13 cellular contexts compared by ENCODE assay signal in the genomic region with DNA sequence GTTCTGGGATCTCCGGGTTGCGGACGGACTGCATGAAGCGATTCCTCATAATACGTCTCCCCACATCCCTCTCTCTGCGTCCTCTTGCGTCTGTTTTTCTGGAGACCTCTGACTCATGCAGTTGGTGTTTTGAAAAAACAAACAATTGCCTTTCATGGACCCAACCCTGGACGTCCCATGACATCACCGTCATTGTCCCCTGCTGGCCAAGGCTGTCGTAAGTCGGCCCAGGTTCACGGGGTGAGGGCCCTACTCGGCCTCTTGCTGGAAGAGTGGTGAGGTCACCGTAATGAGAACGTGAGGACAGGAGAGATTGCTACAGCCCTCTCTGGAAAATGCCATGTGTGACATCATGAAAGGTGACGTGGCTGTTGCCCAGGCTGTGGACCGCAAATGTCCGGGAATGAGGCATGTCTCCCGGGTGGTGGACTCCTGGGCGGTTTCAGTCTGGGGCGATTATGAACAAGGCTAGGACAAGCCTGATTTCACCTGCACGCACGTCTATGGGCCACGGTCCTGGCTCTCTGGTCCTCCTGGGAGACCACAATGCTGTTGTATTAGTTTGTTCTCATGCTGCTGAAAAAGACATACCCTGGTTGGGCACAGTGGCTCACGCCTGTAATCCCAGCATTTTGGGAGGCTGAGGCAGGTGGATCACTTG. TPM values are rescaled to one million over a fixed set of nuclear protein-coding genes. Genes with fewer than 3 reads are reported as not detected.
DNase-seq lines count a peak whose midpoint lies in the region; ATAC-seq and TF ChIP-seq lines count a peak whose summit lies in the region.
"Had no signal": no experiment of that assay in that cellular context is flagged by ENCODE, and none has a peak within 500 bp of the region (broad histone marks: within the 10 kb centered on the region; RNA-seq: fewer than 3 reads in every experiment).

No MANE protein-coding gene starts in this region.

- H3K4me1 ChIP-seq in ACC112 (ENCODE audit: control insufficient read depth, insufficient read depth, low read length, unreplicated experiment): peaks cover 13% of the 10 kb centered on the region
- H3K4me1 ChIP-seq in endodermal cell (ENCODE audit: control insufficient read depth, insufficient read depth, low read length): no peaks in the 10 kb centered on the region
- H3K4me1 ChIP-seq: BE2C had no signal

- peaks cover 15% of the 10 kb centered on the region for H3K27me3 ChIP-seq in ACC112 (ENCODE audit: insufficient read depth, low read length)
- no peaks in the 10 kb centered on the region for H3K27me3 ChIP-seq in endodermal cell (ENCODE audit: control insufficient read depth, insufficient read depth, low read length, poor library complexity, severe bottlenecking)

- ATAC-seq in HG02970 (IDR thresholded peaks at IDR 0.05; ENCODE audit: low FRiP score, unreplicated experiment): no peak

- no peaks in the 10 kb centered on the region for H3K36me3 Mint-ChIP-seq in endodermal cell (ENCODE audit: low read depth)

- peak overlapping the region; percentile 56; the same call in 1 of the 2 replicates for H3K27ac ChIP-seq in ACC112 (ENCODE audit: low read depth, low read length)
- no peak overlapping the region for H3K27ac ChIP-seq in endodermal cell (ENCODE audit: low read depth, low read length)

- H3K36me3 ChIP-seq in ACC112 (ENCODE audit: insufficient read depth, low read length) (no peaks in the 10 kb centered on the region), endodermal cell (ENCODE audit: control insufficient read depth, insufficient read depth, low read length) (no peaks in the 10 kb centered on the region)
- H3K36me3 ChIP-seq: BE2C had no signal

- no peak for TF ChIP-seq CTCF in endodermal cell (conservative IDR thresholded peaks at IDR 0.05)

- H3K4me1 Mint-ChIP-seq in endodermal cell: no peaks in the 10 kb centered on the region

- peaks cover 5% of the 10 kb centered on the region for H3K27me3 Mint-ChIP-seq in endodermal cell (ENCODE audit: insufficient read depth)
- H3K27me3 Mint-ChIP-seq: activated T-cell treated with anti-CD3 and anti-CD28 coated beads, Interleukin-2, amount 50 U/mL, for 24 hours had no signal

- WGBS in endodermal cell (ENCODE audit: insufficient coverage in 1 of 2, insufficient read length in 1 of 2), 2 experiments: 86% methylated on average over 21 to 25 of the region's 25 CpGs

- H3K9me3 Mint-ChIP-seq in endodermal cell: peaks cover 3% of the 10 kb centered on the region

- H3K4me3 Mint-ChIP-seq in endodermal cell: no peak overlapping the region
- H3K4me3 Mint-ChIP-seq: activated T-cell treated with anti-CD3 and anti-CD28 coated beads, Interleukin-2, amount 50 U/mL, for 24 hours had no signal

- peaks cover 8% of the 10 kb centered on the region for H3K9me3 ChIP-seq in endodermal cell (ENCODE audit: control insufficient read depth, low read length)

- H3K79me2 ChIP-seq in ACC112 (ENCODE audit: control insufficient read depth, insufficient read depth, low read length, unreplicated experiment): no peaks in the 10 kb centered on the region

- H3K4me3 ChIP-seq in ACC112 (ENCODE audit: low read depth, low read length) (no peak overlapping the region), endodermal cell (ENCODE audit: low read length) (no peak overlapping the region)
- H3K4me3 ChIP-seq: skin epidermis had no signal

- DNase-seq in HT-29 (ENCODE audit: low spot score): peak; percentile 83
- DNase-seq in amniotic epithelial cell (ENCODE audit: low read depth): peak; percentile 39
- peak; percentile 88 for DNase-seq in hepatic stellate cell (ENCODE audit: low spot score)
- DNase-seq in NOMO-1 (lab: John Stamatoyannopoulos, UW; ENCODE audit: unreplicated experiment in 2 of 2): no peak
- no peak for DNase-seq in activated naive CD4-positive, alpha-beta T cell treated with Interleukin-2 at 50 U/mL for 16 hours
- no peak for DNase-seq in endodermal cell
- DNase-seq: activated T-cell treated with anti-CD3 and anti-CD28 coated beads, Interleukin-2, amount 50 U/mL, for 24 hours; BE2C; cerebellar nuclear complex; NCI-H2081 had no signal

- no peak overlapping the region for H3K27ac Mint-ChIP-seq in endodermal cell
- H3K27ac Mint-ChIP-seq: activated T-cell treated with anti-CD3 and anti-CD28 coated beads, Interleukin-2, amount 50 U/mL, for 24 hours had no signal

- H2AFZ ChIP-seq in ACC112 (ENCODE audit: low read length, unreplicated experiment): no peak overlapping the region

- H3K9ac ChIP-seq in endodermal cell (ENCODE audit: extremely low read depth, low read length, poor library complexity, severe bottlenecking): no peak overlapping the region

RNA-seq across cellular contexts. Expression of a gene that starts 9.8 kb away (rescaled TPM):
- 92.6 and 95.0 TPM in 2 replicates for total RNA-seq in HT-29 (2014; rRNA removed; shearing (Covaris generic))
- 10 to 100 TPM in 1 of 2 donors, 1 to 10 TPM in 1; 7.7 to 10.7 TPM for total RNA-seq in endodermal cell
- 5.6 TPM for polyA plus RNA-seq in endodermal cell (2013, experiment 1 of 2)
- polyA plus RNA-seq in endodermal cell (2013, experiment 2 of 2): 5.2 TPM

RNA-seq across cellular contexts. Expression of a gene that starts 16.5 kb away (rescaled TPM):
- 117 and 141 TPM in 2 replicates for total RNA-seq in HT-29 (2014; rRNA removed; shearing (Covaris generic))
- 100 to 1,000 TPM; 145 to 178 TPM for total RNA-seq in endodermal cell
- 71.2 TPM for polyA plus RNA-seq in endodermal cell (2013, experiment 1 of 2)
- 59.7 TPM for polyA plus RNA-seq in endodermal cell (2013, experiment 2 of 2)

RNA-seq across cellular contexts. Expression of a gene that starts 35.3 kb away (rescaled TPM):
- total RNA-seq in HT-29 (2014; rRNA removed; shearing (Covaris generic)): 47.2 and 50.9 TPM in 2 replicates
- 1 to 10 TPM; 4.6 to 5.1 TPM for total RNA-seq in endodermal cell
- polyA plus RNA-seq in endodermal cell (2013, experiment 1 of 2): 0.43 TPM
- 1.1 TPM for polyA plus RNA-seq in endodermal cell (2013, experiment 2 of 2)

RNA-seq across cellular contexts. Expression of a gene that starts 49.1 kb away (rescaled TPM):
- total RNA-seq in HT-29 (2014; rRNA removed; shearing (Covaris generic)): 129 and 149 TPM in 2 replicates
- 10 to 100 TPM; 30.1 to 44.3 TPM for total RNA-seq in endodermal cell
- 30.0 TPM for polyA plus RNA-seq in endodermal cell (2013, experiment 1 of 2)
- polyA plus RNA-seq in endodermal cell (2013, experiment 2 of 2): 30.2 TPM

Comparison
In these comparisons a context has a peak if more than half of its experiments do, and no peak if none do; other contexts are left out.
1. DNase-seq: peak in HT-29 (single experiment), amniotic epithelial cell (single experiment) and hepatic stellate cell (single experiment); none in NOMO-1 (0 of 2), activated naive CD4-positive, alpha-beta T cell treated with Interleukin-2 at 50 U/mL for 16 hours (single experiment) and endodermal cell (single experiment).